ENCODE assay signal across 11 cellular contexts in the genomic region with DNA sequence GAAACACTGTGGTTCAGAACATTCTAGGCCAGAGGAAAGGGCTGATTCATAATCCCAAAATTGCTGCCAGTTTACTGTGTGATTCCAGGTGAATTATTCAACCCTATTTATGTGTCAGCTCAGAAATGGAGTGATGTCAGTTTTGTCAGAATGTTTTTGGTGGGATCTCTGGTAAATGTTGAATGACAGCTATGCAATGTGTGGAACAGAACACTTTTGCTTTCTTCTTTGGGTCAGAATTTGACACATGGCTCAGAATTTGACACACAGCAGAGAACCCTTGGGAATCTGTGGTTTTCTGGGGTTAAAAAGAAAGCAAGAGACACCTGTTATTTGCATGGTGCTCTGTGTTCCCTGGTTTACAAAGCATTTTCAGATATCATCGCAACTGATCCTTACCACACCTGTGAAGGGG. TPM values are rescaled to one million over a fixed set of nuclear protein-coding genes. Genes with fewer than 3 reads are reported as not detected.
DNase-seq lines count a peak whose midpoint lies in the region; ATAC-seq, FAIRE-seq and TF ChIP-seq lines count a peak whose summit lies in the region.
"Had no signal": no experiment of that assay in that cellular context is flagged by ENCODE, and none has a peak within 500 bp of the region (broad histone marks: within the 10 kb centered on the region; RNA-seq: fewer than 3 reads in every experiment).

No MANE protein-coding gene starts in this region.

- no peak overlapping the region for H3K27ac Mint-ChIP-seq in T-helper 2 cell treated with Interferon-gamma antibody and Interleukin-4, amounts not matched to agents 5 μg/mL and 100 μg/mL, for 36 hours

- H3K36me3 Mint-ChIP-seq in T-helper 2 cell treated with Interferon-gamma antibody and Interleukin-4, amounts not matched to agents 5 μg/mL and 100 μg/mL, for 36 hours (ENCODE audit: low read depth): peaks cover 7% of the 10 kb centered on the region

- intact Hi-C loops in GM12878 (cut with micrococcal nuclease; ENCODE audit: unreplicated experiment): loop anchor here (2.0 kb wide), 1 partner anchor 32 kb away; no protein-coding TSS in a partner anchor

- peak in 1 of 2 experiments; percentile 56; a peak in 1 of 4 replicates for TF ChIP-seq EP300 in GM12878 (IDR thresholded peaks at IDR 0.05; ENCODE audit: borderline replicate concordance in 1 of 2, control insufficient read depth in 1 of 2, low read depth in 2 of 2, low read length in 2 of 2)

- H3K4me3 Mint-ChIP-seq in T-helper 2 cell treated with Interferon-gamma antibody and Interleukin-4, amounts not matched to agents 5 μg/mL and 100 μg/mL, for 36 hours: peak overlapping the region; percentile 63

- no TSS peak for BruUV-seq in GM12878 (replicated peaks; lab: Mats Ljungman, UMichigan)

- H3K9ac ChIP-seq in GM12878 (ENCODE audit: control insufficient read depth, insufficient read depth, low read length) (no peak overlapping the region), subcutaneous abdominal adipose tissue (ENCODE audit: low read length in 5 of 5) (no peak overlapping the region)

- H3K4me1 ChIP-seq in GM12878 (ENCODE audit: control insufficient read depth, insufficient read depth, low read length): peaks cover 24% of the 10 kb centered on the region
- peaks cover 4 to 22% (median 17%) of the 10 kb centered on the region in 5 donors for H3K4me1 ChIP-seq in subcutaneous abdominal adipose tissue (ENCODE audit: control insufficient read depth in 5 of 5, insufficient read depth in 5 of 5, low read length in 5 of 5)

- no peak for TF ChIP-seq POLR2A in GM12878 (IDR thresholded peaks at IDR 0.05; ENCODE audit: low read depth, low read length)

- no peak for DNase-seq in T-helper 2 cell treated with Interferon-gamma antibody and Interleukin-4, amounts not matched to agents 5 μg/mL and 100 μg/mL, for 36 hours (ENCODE audit: low spot score)
- DNase-seq in T-helper 2 cell (no peak), GM12878 (ENCODE audit: low read depth, low spot score) (peak; percentile 57), NOMO-1 treated with DMSO at 0.1 percent for 48 hours (lab: John Stamatoyannopoulos, UW; ENCODE audit: unreplicated experiment) (no peak), ecto neural progenitor cell (ENCODE audit: low spot score) (no peak)
- no peak for DNase-seq in activated CD4-positive, alpha-beta T cell treated with anti-CD3 and anti-CD28 coated beads for 4 hours
- DNase-seq: esophagus squamous epithelium had no signal

- no peaks in the 10 kb centered on the region for H3K9me3 ChIP-seq in GM12878 (replicated peaks; ENCODE audit: control insufficient read depth, insufficient read depth, low read length)
- H3K9me3 ChIP-seq in subcutaneous abdominal adipose tissue (ENCODE audit: control insufficient read depth in 5 of 5, low read length in 5 of 5): no peaks in the 10 kb centered on the region
- H3K9me3 ChIP-seq: A549, esophagus squamous epithelium had no signal

- peaks cover 7% of the 10 kb centered on the region for H3K27me3 Mint-ChIP-seq in T-helper 2 cell treated with Interferon-gamma antibody and Interleukin-4, amounts not matched to agents 5 μg/mL and 100 μg/mL, for 36 hours (ENCODE audit: low read depth)

- H3K27ac ChIP-seq in GM12878 (ENCODE audit: control insufficient read depth, insufficient read depth) (peak overlapping the region; percentile 72; the same call in 1 of the 2 replicates), subcutaneous abdominal adipose tissue (ENCODE audit: low read depth, low read length) (peak overlapping the region; percentile 69)

- H3K4me3 ChIP-seq in GM12878: no peak overlapping the region
- H3K4me3 ChIP-seq in subcutaneous abdominal adipose tissue (ENCODE audit: low read depth in 1 of 5, low read length in 5 of 5): no peak overlapping the region
- H3K4me3 ChIP-seq: A549, esophagus squamous epithelium had no signal

- H4K20me1 ChIP-seq in GM12878 (ENCODE audit: control insufficient read depth, insufficient read depth): no peaks in the 10 kb centered on the region

- H2AFZ ChIP-seq in GM12878 (ENCODE audit: control insufficient read depth, low read depth, low read length): peak overlapping the region; percentile 77; the same call in 1 of the 2 replicates

- H3K9me3 Mint-ChIP-seq in T-helper 2 cell treated with Interferon-gamma antibody and Interleukin-4, amounts not matched to agents 5 μg/mL and 100 μg/mL, for 36 hours: no peaks in the 10 kb centered on the region

- H3K27me3 ChIP-seq in GM12878 (replicated peaks in 1 of 2; ENCODE audit: control insufficient read depth in 2 of 2, insufficient read depth in 2 of 2, low read length in 1 of 2) (no peaks in the 10 kb centered on the region), subcutaneous abdominal adipose tissue (ENCODE audit: control insufficient read depth in 5 of 5, insufficient read depth in 4 of 5, low read length in 5 of 5) (no peaks in the 10 kb centered on the region)
- H3K27me3 ChIP-seq: esophagus squamous epithelium had no signal

- POLR2A ChIA-PET in GM12878 (lab: Charles Lee): interaction anchor here (0.7 to 1.1 kb wide), 5 partner anchors 30 to 229 kb away, joined by 3 to 4 read pairs (median 3); no protein-coding TSS in a partner anchor

- no peak for TF ChIP-seq CTCF in GM12878 (IDR thresholded peaks at IDR 0.05 in 2 of 3, conservative IDR thresholded peaks at IDR 0.05 in 1 of 3; ENCODE audit: control insufficient read depth in 2 of 3, extremely low read depth in 1 of 3, insufficient read depth in 1 of 3, low read depth in 3 of 3, low read length in 3 of 3)

- CTCF ChIA-PET in GM12878 (lab: Yijun Ruan, JAX): interaction anchor here (0.6 to 2.4 kb wide), 7 partner anchors 9 to 177 kb away, joined by 3 to 12 read pairs (median 4); no protein-coding TSS in a partner anchor

- H3K36me3 ChIP-seq in GM12878 (ENCODE audit: control insufficient read depth in 2 of 2, insufficient read depth in 2 of 2, low read length in 1 of 2) (no peaks in the 10 kb centered on the region), subcutaneous abdominal adipose tissue (ENCODE audit: control insufficient read depth in 5 of 5, insufficient read depth in 5 of 5, low read length in 5 of 5) (no peaks in the 10 kb centered on the region)

- TF ChIP-seq RAD21 in GM12878 (IDR thresholded peaks at IDR 0.05; ENCODE audit: insufficient read depth, low read depth, low read length): no peak

- WGBS in GM12878 (ENCODE audit: insufficient coverage, insufficient replicate concordance, low lambda C conversion rate, missing lambda C conversion rate): 7% methylated on average over 1 of the region's 1 CpG

- RAD21 ChIA-PET in GM12878 (lab: Charles Lee; ENCODE audit: unreplicated experiment): interaction anchor here (1.1 to 1.4 kb wide), 5 partner anchors 9 to 230 kb away, joined by 3 to 8 read pairs (median 3); no protein-coding TSS in a partner anchor

- SMC1A ChIA-PET in GM12878 (lab: Charles Lee; ENCODE audit: uncharacterized antibody, unreplicated experiment): interaction anchor here (0.8 to 3.9 kb wide), 14 partner anchors 9 to 416 kb away, joined by 3 to 15 read pairs (median 4); no protein-coding TSS in a partner anchor

- H3K4me2 ChIP-seq in GM12878 (ENCODE audit: control insufficient read depth, insufficient read depth): peak overlapping the region; percentile 86
- H3K4me2 ChIP-seq: A549 had no signal

- FAIRE-seq in GM12878 (lab: Jason Lieb, UNC): peak; percentile 62
- FAIRE-seq: A549, TTC549 had no signal

- peak; percentile 52 for ATAC-seq in HG03097 (IDR thresholded peaks at IDR 0.05; ENCODE audit: low FRiP score, unreplicated experiment)
- peak; percentile 27 for ATAC-seq in GM12878

- H3K79me2 ChIP-seq in GM12878 (ENCODE audit: control insufficient read depth, insufficient read depth, low read length): peaks cover 20% of the 10 kb centered on the region

- in situ Hi-C loops in GM12878 (cut with MboI): no loop called here

- H3K4me1 Mint-ChIP-seq in T-helper 2 cell treated with Interferon-gamma antibody and Interleukin-4, amounts not matched to agents 5 μg/mL and 100 μg/mL, for 36 hours (ENCODE audit: low read depth): peaks cover 20% of the 10 kb centered on the region

TF ChIP-seq in GM12878, 131 proteins besides CTCF, POLR2A, EP300 and RAD21 (continues in another document):
- TF ChIP-seq IKZF2 (IDR thresholded peaks at IDR 0.05) (peak; percentile 77 to 82; a peak in 3 of 4 replicates), IRF4 (IDR thresholded peaks at IDR 0.05; ENCODE audit: low read depth, low read length) (0 out of 2 replicates have a peak, but pooled peaks have one; percentile 10), MTA2 (IDR thresholded peaks at IDR 0.05; ENCODE audit: low read depth) (peak; percentile 40; the same call in 1 of the 2 replicates), EED (IDR thresholded peaks at IDR 0.05; ENCODE audit: low read depth) (peak; percentile 45; the same call in 1 of the 2 replicates), RFX5 (IDR thresholded peaks at IDR 0.05; ENCODE audit: low read depth, low read length) (no peak), ZZZ3 (IDR thresholded peaks at IDR 0.05; ENCODE audit: control insufficient read depth, insufficient read length, low read depth) (no peak), TCF3 (IDR thresholded peaks at IDR 0.05; ENCODE audit: borderline replicate concordance, insufficient read depth, low read depth, low read length) (peak; percentile 53; the same call in 1 of the 2 replicates), CBFB (IDR thresholded peaks at IDR 0.05; ENCODE audit: low read depth) (peak; percentile 47; the same call in 1 of the 2 replicates)

RNA-seq across cellular contexts. Expression of a gene that starts 1.6 kb away (rescaled TPM):
- 161 and 165 TPM in 2 replicates for total RNA-seq in GM12878 (2013; cell fraction: nucleolus; rRNA removed)
- 19.0 and 23.8 TPM in 2 replicates for total RNA-seq in GM12878 (2014; rRNA removed)
- total RNA-seq in GM12878 (2014; rRNA removed; fragmentation: Illumina TruSeq; extraction: Trizol): 27.4 and 29.0 TPM in 2 replicates
- 28.4 and 32.0 TPM in 2 replicates for total RNA-seq in GM12878 (2021)
- 26.8 TPM for polyA plus RNA-seq in GM12878 (2011; ENCODE audit: low read depth)
- polyA plus RNA-seq in GM12878 (2011; rRNA removed): 45.5 and 56.4 TPM in 2 replicates
- 27.5 and 36.6 TPM in 2 replicates for polyA plus RNA-seq in GM12878 (2011; cell fraction: cytosol; rRNA removed)
- 31.4 and 35.0 TPM in 2 replicates for polyA plus RNA-seq in GM12878 (2011; cell fraction: nucleus; rRNA removed)
- 28.6 and 31.1 TPM in 2 replicates for polyA plus RNA-seq in GM12878 (2012)
- polyA plus RNA-seq in GM12878 (2014; fragmentation: Illumina TruSeq; extraction: Trizol): 36.8 and 50.2 TPM in 2 replicates
- polyA plus RNA-seq in GM12878 (2014; fragmentation: Nextera tagmentation; extraction: Ambion mirVana): 10 to 100 TPM; 17.6 to 21.5 TPM
- polyA plus RNA-seq in GM12878 (2014; rRNA removed): 25.2 and 31.4 TPM in 2 replicates
- 10 to 100 TPM; 22.5 to 24.0 TPM for polyA plus RNA-seq in GM12878 (2016; fragmentation: Nextera tagmentation; extraction: Ambion mirVana)
- 33.5 and 51.9 TPM in 2 replicates for polyA minus RNA-seq in GM12878 (2011; rRNA and poly(A)+ RNA removed)
- 8.8 and 9.8 TPM in 2 replicates for polyA minus RNA-seq in GM12878 (2011; cell fraction: cytosol; rRNA and poly(A)+ RNA removed)
- 20.3 and 32.3 TPM in 2 replicates for polyA minus RNA-seq in GM12878 (2011; cell fraction: nucleus; rRNA and poly(A)+ RNA removed)
